ENCODE assay signal across 1 cellular context in genomic region chr19:1438035-1438932, GRCh38.
A peak's percentile ranks its signal among the peaks of the same experiment; 100 is the strongest.
TF ChIP-seq lines count a peak whose summit lies in the region.

RPS15 (plus strand) TSS chr19:1438396; CDS start chr19:1438426, 30 bp downstream.

TF ChIP-seq in K562, 482 proteins besides CTCF, POLR2A, EP300 and RAD21 (continued from another document and continues in another):
- peak; percentile 86; the same call in 1 of the 2 replicates for TF ChIP-seq ZHX1 (conservative IDR thresholded peaks at IDR 0.05; ENCODE audit: low read length)
- TF ChIP-seq HMGN3 (IDR thresholded peaks at IDR 0.05; ENCODE audit: borderline replicate concordance, extremely low read depth, insufficient read length, low read depth, low read length), result peak; percentile 97
- TF ChIP-seq ARID3A (IDR thresholded peaks at IDR 0.05; ENCODE audit: borderline replicate concordance, low read depth, low read length), result no peak
- peak; percentile 40 for TF ChIP-seq VEZF1 (CRISPR knock-in tag; IDR thresholded peaks at IDR 0.05)
- TF ChIP-seq ZNF830 (CRISPR knock-in tag; IDR thresholded peaks at IDR 0.05), result peak; percentile 93; the same call in 1 of the 2 replicates
- TF ChIP-seq ZBTB26 (CRISPR knock-in tag; IDR thresholded peaks at IDR 0.05), result peak; percentile 55; the same call in 1 of the 2 replicates
- TF ChIP-seq RBM39 (optimal IDR thresholded peaks at IDR 0.05; ENCODE audit: low read depth, low read length), result peak; percentile 22
- TF ChIP-seq SIN3A (IDR thresholded peaks at IDR 0.05; ENCODE audit: borderline replicate concordance in 2 of 2, control insufficient read depth in 1 of 2, low read depth in 2 of 2, low read length in 2 of 2), result peak in 1 of 2 experiments; percentile 78; a peak in 3 of 4 replicates
- TF ChIP-seq POU5F1 (IDR thresholded peaks at IDR 0.05; ENCODE audit: borderline replicate concordance, low read depth, low read length, partially characterized antibody), result no peak
- no peak for TF ChIP-seq ZBTB49 (CRISPR knock-in tag; IDR thresholded peaks at IDR 0.05; ENCODE audit: borderline replicate concordance)
- no peak for TF ChIP-seq ZBTB34 (CRISPR knock-in tag; IDR thresholded peaks at IDR 0.05)
- no peak for TF ChIP-seq MYNN (IDR thresholded peaks at IDR 0.05)
- no peak for TF ChIP-seq MYNN (CRISPR knock-in tag; IDR thresholded peaks at IDR 0.05)
- TF ChIP-seq KLF13 (tag; IDR thresholded peaks at IDR 0.05; ENCODE audit: borderline replicate concordance, low read depth), result peak; percentile 77; the same call in 1 of the 2 replicates
- 0 out of 2 replicates have a peak, but pooled peaks have one; percentile 15 for TF ChIP-seq HDAC6 (IDR thresholded peaks at IDR 0.05; ENCODE audit: low read depth, low read length)
- peak; percentile 46 for TF ChIP-seq MGA (IDR thresholded peaks at IDR 0.05)
- peak; percentile 59; the same call in 1 of the 2 replicates for TF ChIP-seq HMGXB4 (CRISPR knock-in tag; IDR thresholded peaks at IDR 0.05)
- 0 out of 2 replicates have a peak, but pooled peaks have one; percentile 57 for TF ChIP-seq NR1H2 (CRISPR knock-in tag; IDR thresholded peaks at IDR 0.05)
- peak; percentile 72 for TF ChIP-seq TOE1 (IDR thresholded peaks at IDR 0.05; ENCODE audit: borderline replicate concordance)
- no peak for TF ChIP-seq TOE1 (CRISPR knock-in tag; IDR thresholded peaks at IDR 0.05; ENCODE audit: borderline replicate concordance, low read depth)
- TF ChIP-seq FUS (optimal IDR thresholded peaks at IDR 0.05; ENCODE audit: low read depth, low read length), result peak; percentile 92
- peak; percentile 51; the same call in 1 of the 2 replicates for TF ChIP-seq ELF4 (CRISPR knock-in tag; IDR thresholded peaks at IDR 0.05)
- TF ChIP-seq TARDBP (IDR thresholded peaks at IDR 0.05), result no peak
- TF ChIP-seq ZNF511 (CRISPR knock-in tag; IDR thresholded peaks at IDR 0.05), result peak; percentile 71; the same call in 1 of the 2 replicates
- peak; percentile 61 for TF ChIP-seq MEIS2 (IDR thresholded peaks at IDR 0.05; ENCODE audit: partially characterized antibody)
- TF ChIP-seq CBX3 (IDR thresholded peaks at IDR 0.05; ENCODE audit: borderline replicate concordance in 1 of 2, low read length in 2 of 2), result peak in 1 of 2 experiments; percentile 73; a peak in 1 of 3 replicates
